Comparison of ENCODE assay signal across 19 cellular contexts in the genomic region with DNA sequence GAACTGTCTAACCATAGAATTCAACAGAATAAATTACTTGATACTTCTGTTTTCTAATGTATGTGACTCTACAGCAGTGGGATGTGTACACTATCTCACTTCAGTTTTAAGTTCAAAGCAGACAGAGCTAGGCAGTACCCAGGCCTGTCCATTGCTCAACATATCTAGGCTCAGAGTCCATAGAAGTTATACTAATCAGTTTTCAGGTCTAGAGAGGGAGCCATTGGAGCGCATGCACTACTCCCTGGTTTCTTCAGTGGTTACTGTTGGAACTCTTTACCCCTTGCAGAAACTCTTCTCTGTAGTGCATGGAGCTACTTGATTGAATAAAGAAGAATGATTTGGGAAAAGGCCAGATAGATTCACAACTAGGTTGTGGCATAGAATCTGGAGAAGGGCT. TPM values are rescaled to one million over a fixed set of nuclear protein-coding genes. Genes with fewer than 3 reads are reported as not detected.
DNase-seq lines count a peak whose midpoint lies in the region; ATAC-seq and TF ChIP-seq lines count a peak whose summit lies in the region.
"Had no signal": no experiment of that assay in that cellular context is flagged by ENCODE, and none has a peak within 500 bp of the region (broad histone marks: within the 10 kb centered on the region; RNA-seq: fewer than 3 reads in every experiment).

No MANE protein-coding gene starts in this region.

- peaks cover 0 to 3% (median 0%) of the 10 kb centered on the region in 3 donors for H3K9me3 Mint-ChIP-seq in T-cell
- H3K9me3 Mint-ChIP-seq: activated T-cell treated with anti-CD3 and anti-CD28 coated beads, Interleukin-2, amount 50 U/mL, for 4 hours had no signal

- H3K27me3 Mint-ChIP-seq in T-cell: no peaks in the 10 kb centered on the region
- H3K27me3 Mint-ChIP-seq: activated naive CD4-positive, alpha-beta T cell treated with anti-CD3 and anti-CD28 coated beads, Interleukin-2, amount 50 U/mL, for 24 hours had no signal

- H2AFZ ChIP-seq in osteoblast (ENCODE audit: low read length): no peak overlapping the region

- no peak overlapping the region for H3K4me3 Mint-ChIP-seq in T-cell
- H3K4me3 Mint-ChIP-seq: activated naive CD4-positive, alpha-beta T cell treated with anti-CD3 and anti-CD28 coated beads, Interleukin-2, amount 50 U/mL, for 24 hours; activated T-cell treated with anti-CD3 and anti-CD28 coated beads, Interleukin-2, amount 50 U/mL, for 4 hours had no signal

- no peak overlapping the region for H3K27ac ChIP-seq in osteoblast (ENCODE audit: low read depth, low read length)
- H3K27ac ChIP-seq: body of pancreas had no signal

- DNase-seq in CD1c-positive myeloid dendritic cell (ENCODE audit: extremely low spot score): peak; percentile 76
- peak; percentile 68 for DNase-seq in NB4 (ENCODE audit: low read depth)
- DNase-seq in fibroblast of villous mesenchyme (ENCODE audit: low read depth): peak; percentile 24
- DNase-seq in osteoblast (ENCODE audit: insufficient read length, low spot score, missing footprints): peak; percentile 21
- no peak for DNase-seq in stimulated activated CD4-positive, alpha-beta T cell treated with anti-CD3 and anti-CD28 coated beads, Interleukin-4, amount 100 ng/mL, for 24 hours
- no peak for DNase-seq in NCI-H524 treated with DMSO at 0.1 percent for 48 hours (lab: John Stamatoyannopoulos, UW)
- no peak for DNase-seq in T-cell
- DNase-seq in pons (ENCODE audit: low spot score): no peak
- DNase-seq: activated CD4-positive, alpha-beta T cell treated with anti-CD3 and anti-CD28 coated beads, Interleukin-2, amount 50 U/mL, for 48 hours; activated T-cell treated with anti-CD3 and anti-CD28 coated beads, Interleukin-2, amount 50 U/mL, for 4 hours; body of pancreas; head of caudate nucleus; MM.1S; NCI-H526 treated with DMSO at 0.1 percent for 48 hours; Peyer's patch; substantia nigra had no signal

- H3K27me3 ChIP-seq in osteoblast (ENCODE audit: insufficient read depth, low read length): no peaks in the 10 kb centered on the region
- H3K27me3 ChIP-seq: body of pancreas, Peyer's patch had no signal

- H3K36me3 ChIP-seq in osteoblast (ENCODE audit: insufficient read depth, low read length): no peaks in the 10 kb centered on the region
- H3K36me3 ChIP-seq: Peyer's patch had no signal

- no peaks in the 10 kb centered on the region for H3K36me3 Mint-ChIP-seq in T-cell
- H3K36me3 Mint-ChIP-seq: activated naive CD4-positive, alpha-beta T cell treated with anti-CD3 and anti-CD28 coated beads, Interleukin-2, amount 50 U/mL, for 24 hours had no signal

- H3K27ac Mint-ChIP-seq in T-cell: no peak overlapping the region
- H3K27ac Mint-ChIP-seq: activated naive CD4-positive, alpha-beta T cell treated with anti-CD3 and anti-CD28 coated beads, Interleukin-2, amount 50 U/mL, for 24 hours had no signal

- CTCF ChIA-PET in T-cell (lab: Charles Lee): no interaction called here

- H4K20me1 ChIP-seq in osteoblast (ENCODE audit: insufficient read depth, low read length): no peaks in the 10 kb centered on the region

- TF ChIP-seq CTCF in NB4 (IDR thresholded peaks at IDR 0.05; ENCODE audit: low read depth, low read length): no peak
- no peak for TF ChIP-seq CTCF in fibroblast of villous mesenchyme (IDR thresholded peaks at IDR 0.05; ENCODE audit: insufficient read depth, low read depth, low read length)
- no peak for TF ChIP-seq CTCF in osteoblast (IDR thresholded peaks at IDR 0.05; ENCODE audit: extremely low read depth, low read depth, low read length)

- H3K4me3 ChIP-seq in NB4 (ENCODE audit: low read depth, low read length): no peak overlapping the region
- H3K4me3 ChIP-seq in fibroblast of villous mesenchyme (ENCODE audit: low read depth, low read length): no peak overlapping the region
- H3K4me3 ChIP-seq in osteoblast (ENCODE audit: insufficient read depth, low read length): no peak overlapping the region
- H3K4me3 ChIP-seq: body of pancreas, Peyer's patch had no signal

- H3K4me1 Mint-ChIP-seq in T-cell: no peaks in the 10 kb centered on the region
- H3K4me1 Mint-ChIP-seq: activated naive CD4-positive, alpha-beta T cell treated with anti-CD3 and anti-CD28 coated beads, Interleukin-2, amount 50 U/mL, for 24 hours had no signal

- H3K79me2 ChIP-seq in osteoblast (ENCODE audit: insufficient read depth, low read length): no peaks in the 10 kb centered on the region

- TF ChIP-seq POLR2A in NB4 (IDR thresholded peaks at IDR 0.05; ENCODE audit: extremely low read depth, insufficient read length): no peak

- H3K4me2 ChIP-seq in osteoblast (ENCODE audit: insufficient read depth, low read length): no peak overlapping the region

- no peak for ATAC-seq in T-cell (replicated peaks in 1 of 4)
- ATAC-seq: activated T-cell treated with anti-CD3 and anti-CD28 coated beads, Interleukin-2, amount 50 U/mL, for 4 hours; body of pancreas had no signal

- POLR2A ChIA-PET in T-cell (lab: Charles Lee): no interaction called here

- H3K9me3 ChIP-seq in osteoblast (ENCODE audit: low read depth, low read length): no peaks in the 10 kb centered on the region
- H3K9me3 ChIP-seq: body of pancreas, Peyer's patch had no signal

- H3K4me1 ChIP-seq in osteoblast (ENCODE audit: insufficient read depth, low read length): peaks cover 3% of the 10 kb centered on the region
- H3K4me1 ChIP-seq: body of pancreas, Peyer's patch had no signal

RNA-seq across cellular contexts. Expression of a gene that starts 4.4 kb away (rescaled TPM):
- 1.3 and 4.3 TPM in 2 replicates for total RNA-seq in fibroblast of villous mesenchyme
- 22.8 and 39.8 TPM in 2 replicates for total RNA-seq in osteoblast
- total RNA-seq in T-cell: under 1 TPM in 4 of 5 donors, not detected in 1; 0.32 to 0.70 (median 0.42) TPM
- total RNA-seq: Daoy, epithelial cell of proximal tubule had no signal

Comparison
In these comparisons a context has a peak if more than half of its experiments do, and no peak if none do; other contexts are left out.
1. DNase-seq: peak in CD1c-positive myeloid dendritic cell (single experiment), NB4 (single experiment), fibroblast of villous mesenchyme (single experiment) and osteoblast (single experiment); none in stimulated activated CD4-positive, alpha-beta T cell treated with anti-CD3 and anti-CD28 coated beads, Interleukin-4, amount 100 ng/mL, for 24 hours (single experiment), NCI-H524 treated with DMSO at 0.1 percent for 48 hours (single experiment), T-cell (0 of 34) and pons (single experiment).